8 cellular contexts compared by ENCODE assay signal in the genomic region with DNA sequence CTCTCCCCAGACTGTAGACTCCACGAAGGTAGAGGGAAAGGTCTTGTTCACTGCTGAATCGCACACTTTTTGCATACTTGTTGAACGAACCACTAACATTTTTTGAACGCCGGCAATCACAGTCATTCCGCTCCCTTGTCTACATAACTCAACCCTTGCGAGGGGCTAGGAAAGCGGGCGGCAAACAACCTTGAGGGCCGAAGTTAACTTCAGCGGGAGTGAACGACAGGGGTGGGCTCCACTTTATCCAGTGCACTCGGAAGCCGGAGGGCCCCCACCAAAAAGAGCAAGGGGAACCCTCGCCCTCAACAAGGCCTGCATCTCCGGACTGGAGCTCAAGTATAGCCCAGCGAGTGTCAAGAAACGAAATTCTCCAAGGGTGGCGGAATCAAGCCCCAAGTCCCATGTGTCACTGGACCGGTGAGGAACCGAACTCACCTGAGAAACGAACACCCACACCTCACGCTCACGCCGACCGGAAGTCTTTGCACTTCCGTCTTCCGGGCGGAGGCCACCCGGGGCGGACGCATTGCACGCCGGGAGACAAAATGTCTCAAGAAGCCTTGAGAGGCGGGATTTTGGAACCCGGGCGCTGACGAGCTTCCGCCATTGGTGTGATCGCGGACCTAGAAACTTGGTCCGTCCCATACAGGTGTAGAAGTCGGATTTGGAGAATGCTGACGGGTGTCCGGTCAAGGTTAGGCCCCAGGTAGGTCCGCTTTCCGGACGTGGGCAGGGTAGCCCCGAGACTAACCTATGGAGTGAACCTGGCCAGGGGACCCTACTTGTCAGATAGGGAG. TPM values are rescaled to one million over a fixed set of nuclear protein-coding genes. Genes with fewer than 3 reads are reported as not detected.
A peak's percentile ranks its signal among the peaks of the same experiment; 100 is the strongest.
DNase-seq lines count a peak whose midpoint lies in the region; ATAC-seq and FAIRE-seq lines count a peak whose summit lies in the region.

A gene (minus strand): TSS at position 484 of the 800 bp plus-strand sequence. CDS start 1,644 bp downstream, outside the sequence.

- CTCF ChIA-PET in activated CD8-positive, alpha-beta memory T cell treated with anti-CD3 and anti-CD28 coated beads, Interleukin-2, amount 10 ng/mL, durations not matched to agents 7 days and 5 days (lab: Charles Lee) = interaction anchor here (0.6 to 2.2 kb wide), 6 partner anchors 10 to 39 kb away, joined by 3 to 10 read pairs (median 6); a partner anchor contains a TSS

- H3K27ac Mint-ChIP-seq in activated CD8-positive, alpha-beta memory T cell treated with anti-CD3 and anti-CD28 coated beads, Interleukin-2, amount 10 ng/mL, durations not matched to agents 7 days and 5 days = peak within 1 kb of the TSS; percentile 98

- H3K36me3 Mint-ChIP-seq in activated CD8-positive, alpha-beta memory T cell treated with anti-CD3 and anti-CD28 coated beads, Interleukin-2, amount 10 ng/mL, durations not matched to agents 7 days and 5 days = peaks cover 44% of the 10 kb centered on the region

- peaks cover 16% of the 10 kb centered on the region for H3K4me1 ChIP-seq in mesodermal cell (ENCODE audit: control insufficient read depth, insufficient read depth, low read length, poor library complexity, severe bottlenecking)

- peak within 1 kb of the TSS; percentile 89 for H3K27ac ChIP-seq in mesodermal cell (ENCODE audit: low read depth, low read length, severe bottlenecking)

- FAIRE-seq in endometrium (lab: Jason Lieb, UNC) = peak; percentile 29

- peak within 1 kb of the TSS; percentile 95 for H3K4me3 ChIP-seq in mesodermal cell (ENCODE audit: extremely low read depth, insufficient read depth, low read length, poor library complexity, severe bottlenecking)

- H3K9me3 Mint-ChIP-seq in activated CD8-positive, alpha-beta memory T cell treated with anti-CD3 and anti-CD28 coated beads, Interleukin-2, amount 10 ng/mL, durations not matched to agents 7 days and 5 days (ENCODE audit: low read depth) = no peaks in the 10 kb centered on the region

- peak; percentile 96 for DNase-seq in COLO668 (lab: John Stamatoyannopoulos, UW; ENCODE audit: unreplicated experiment)
- DNase-seq in HS-27A (ENCODE audit: low read depth) = peak; percentile 68
- DNase-seq in NOMO-1 treated with dmso at 0.1 percent for 144 hours (lab: John Stamatoyannopoulos, UW; ENCODE audit: unreplicated experiment) = peak; percentile 78
- DNase-seq in activated CD8-positive, alpha-beta memory T cell treated with anti-CD3 and anti-CD28 coated beads, Interleukin-2, amount 10 ng/mL, durations not matched to agents 7 days and 5 days = peak; percentile 95
- peak; percentile 73 for DNase-seq in stimulated activated CD8-positive, alpha-beta memory T cell treated with anti-CD3 and anti-CD28 coated beads, Interleukin-15, amount 100 ng/mL, for 24 hours (ENCODE audit: low read depth)

- peaks cover 31% of the 10 kb centered on the region for H3K36me3 ChIP-seq in mesodermal cell (ENCODE audit: control insufficient read depth, insufficient read depth, low read length)

- peak; percentile 98 for ATAC-seq in GM19467 (IDR thresholded peaks at IDR 0.05; ENCODE audit: unreplicated experiment)
- ATAC-seq in activated CD8-positive, alpha-beta memory T cell treated with anti-CD3 and anti-CD28 coated beads, Interleukin-2, amount 10 ng/mL, durations not matched to agents 7 days and 5 days = peak; percentile 96

- H3K9me3 ChIP-seq in mesodermal cell (ENCODE audit: control insufficient read depth, low read length) = no peaks in the 10 kb centered on the region

- peak within 1 kb of the TSS; percentile 85 for H3K4me3 Mint-ChIP-seq in activated CD8-positive, alpha-beta memory T cell treated with anti-CD3 and anti-CD28 coated beads, Interleukin-2, amount 10 ng/mL, durations not matched to agents 7 days and 5 days

- peaks cover 61% of the 10 kb centered on the region for H3K4me1 Mint-ChIP-seq in activated CD8-positive, alpha-beta memory T cell treated with anti-CD3 and anti-CD28 coated beads, Interleukin-2, amount 10 ng/mL, durations not matched to agents 7 days and 5 days

- H3K27me3 Mint-ChIP-seq in activated CD8-positive, alpha-beta memory T cell treated with anti-CD3 and anti-CD28 coated beads, Interleukin-2, amount 10 ng/mL, durations not matched to agents 7 days and 5 days = no peaks in the 10 kb centered on the region

- WGBS in mesodermal cell (ENCODE audit: insufficient coverage in 2 of 2), 2 experiments = 0 to 1% methylated on average over 36 to 46 of the region's 49 CpGs

RNA-seq across cellular contexts. Expression of the gene that starts here (rescaled TPM):
- total RNA-seq in activated CD8-positive, alpha-beta memory T cell treated with anti-CD3 and anti-CD28 coated beads, Interleukin-2, amount 10 ng/mL, durations not matched to agents 7 days and 5 days = 10 to 100 TPM; 35.3 to 40.3 TPM
- 19.8 TPM for polyA plus RNA-seq in mesodermal cell (2013, experiment 1 of 2)
- 29.2 TPM for polyA plus RNA-seq in mesodermal cell (2013, experiment 2 of 2)

Comparison
In these comparisons a context has a peak if more than half of its experiments do, and no peak if none do; other contexts are left out.
1. Peak in every context shown above with its lines: DNase-seq, ATAC-seq, H3K4me3 ChIP-seq and H3K27ac ChIP-seq.